14 cellular contexts compared by ENCODE assay signal in the genomic region with DNA sequence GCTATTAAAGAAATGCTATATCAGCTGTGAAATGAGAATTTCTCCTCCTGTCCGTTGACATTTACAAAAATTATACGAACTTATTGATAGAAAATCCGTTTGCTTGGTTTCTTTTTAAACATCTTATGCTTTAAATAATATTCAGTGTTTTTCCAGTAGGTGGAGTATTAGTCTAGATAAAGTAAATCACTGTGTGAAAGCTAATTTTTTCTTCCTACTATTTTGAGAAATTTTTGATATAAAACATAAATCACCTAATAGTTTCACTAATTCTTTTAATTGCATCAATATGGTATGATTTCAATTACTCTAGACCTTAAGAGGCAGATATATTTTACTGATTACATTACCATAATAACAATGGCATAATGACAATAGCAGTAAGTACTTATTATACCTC.
A peak's percentile ranks its signal among the peaks of the same experiment; 100 is the strongest.
DNase-seq lines count a peak whose midpoint lies in the region; ATAC-seq and TF ChIP-seq lines count a peak whose summit lies in the region.
"Had no signal": no experiment of that assay in that cellular context is flagged by ENCODE, and none has a peak within 500 bp of the region (broad histone marks: within the 10 kb centered on the region; RNA-seq: fewer than 3 reads in every experiment).

No MANE protein-coding gene starts in this region.

- TF ChIP-seq CTCF in DND-41 (IDR thresholded peaks at IDR 0.05; ENCODE audit: borderline replicate concordance, extremely low read depth, low read length, poor library complexity, severe bottlenecking) (peak; percentile 15), LNCAP (IDR thresholded peaks at IDR 0.05) (peak; percentile 55), VCaP (conservative IDR thresholded peaks at IDR 0.05) (peak; percentile 68), neural crest cell (conservative IDR thresholded peaks at IDR 0.05) (peak; percentile 51), transverse colon (IDR thresholded peaks at IDR 0.05) (peak in 2 of 5 experiments; percentile 9 to 15)

- no peak for TF ChIP-seq EP300 in transverse colon (IDR thresholded peaks at IDR 0.05; ENCODE audit: low read depth)

- no peak overlapping the region for H3K9ac ChIP-seq in DND-41 (ENCODE audit: low read depth, low read length)

- H3K27me3 Mint-ChIP-seq in neural crest cell (ENCODE audit: low read depth), result no peaks in the 10 kb centered on the region

- no peak overlapping the region for H3K4me3 ChIP-seq in DND-41 (ENCODE audit: low read depth in 1 of 2, low read length in 2 of 2)
- H3K4me3 ChIP-seq in transverse colon, result no peak overlapping the region
- H3K4me3 ChIP-seq: left lung, skin epidermis had no signal

- 46 to 49% methylated on average over 3 of the region's 3 CpGs for WGBS in transverse colon (ENCODE audit: low coverage in 1 of 2), 2 donors

- peaks cover 14% of the 10 kb centered on the region for H3K9me3 Mint-ChIP-seq in neural crest cell
- H3K9me3 Mint-ChIP-seq: natural killer cell treated with Interleukin-12 subunit alpha and Interleukin-12 subunit beta and Interleukin-15 and Interleukin-18, amount 100 ng/mL, for 72 hours had no signal

- in situ Hi-C loops in transverse colon (cut with MboI; ENCODE audit: low pct_ligation_motif_present in 1 of 4, low pct_unique_long_range_greater_than_20kb in 1 of 4, low sequenced_read_pairs in 3 of 4), result loop anchor here in 3 of 4 donors (25.0 kb wide), 2 partner anchors 232 to 707 kb away; no protein-coding TSS in a partner anchor

- no peaks in the 10 kb centered on the region for H3K36me3 ChIP-seq in DND-41 (ENCODE audit: insufficient read depth, low read length)
- no peaks in the 10 kb centered on the region for H3K36me3 ChIP-seq in transverse colon
- H3K36me3 ChIP-seq: left lung had no signal

- H3K4me2 ChIP-seq in DND-41 (ENCODE audit: insufficient read depth, low read length), result no peak overlapping the region

- H2AFZ ChIP-seq in DND-41 (ENCODE audit: low read depth, low read length), result no peak overlapping the region

- no peak for ATAC-seq in DND-41 (ENCODE audit: insufficient read depth, low read depth)
- ATAC-seq: left lung; natural killer cell treated with Interleukin-12 subunit alpha and Interleukin-12 subunit beta and Interleukin-15 and Interleukin-18, amount 100 ng/mL, for 72 hours had no signal

- no peak for DNase-seq in DND-41
- no peak for DNase-seq in neural crest cell (ENCODE audit: low read depth, low spot score)
- no peak for DNase-seq in NCI-H1092 treated with DMSO at 0.1 percent for 48 hours (lab: John Stamatoyannopoulos, UW)
- DNase-seq in transverse colon, result no peak
- DNase-seq in DMS 273 treated with DMSO at 0.1 percent for 48 hours (lab: John Stamatoyannopoulos, UW), result no peak
- DNase-seq: activated CD4-positive, alpha-beta memory T cell treated with anti-CD3 and anti-CD28 coated beads for 36 hours; left lung; NCI-H2081 treated with DMSO at 0.1 percent for 48 hours; substantia nigra; T1000 had no signal

- no peak for TF ChIP-seq POLR2A in transverse colon (IDR thresholded peaks at IDR 0.05)

- no peaks in the 10 kb centered on the region for H3K79me2 ChIP-seq in DND-41 (ENCODE audit: insufficient read depth, low read length)

- H3K9me3 ChIP-seq in DND-41 (ENCODE audit: insufficient read depth, low read length, severe bottlenecking), result peaks cover 5% of the 10 kb centered on the region
- no peaks in the 10 kb centered on the region for H3K9me3 ChIP-seq in transverse colon

- H3K4me3 Mint-ChIP-seq in neural crest cell, result no peak overlapping the region
- H3K4me3 Mint-ChIP-seq: activated CD4-positive, alpha-beta memory T cell treated with anti-CD3 and anti-CD28 coated beads for 36 hours; natural killer cell treated with Interleukin-12 subunit alpha and Interleukin-12 subunit beta and Interleukin-15 and Interleukin-18, amount 100 ng/mL, for 72 hours had no signal

- H3K4me1 ChIP-seq in DND-41 (ENCODE audit: insufficient read depth, low read length) (no peaks in the 10 kb centered on the region), transverse colon (no peaks in the 10 kb centered on the region)
- H3K4me1 ChIP-seq: left lung had no signal

- intact Hi-C loops in transverse colon (cut with DNase I; ENCODE audit: low total_unique reads), result no loop called here

- H3K27ac Mint-ChIP-seq in neural crest cell (ENCODE audit: unreplicated experiment), result no peak overlapping the region
- H3K27ac Mint-ChIP-seq: activated CD4-positive, alpha-beta memory T cell treated with anti-CD3 and anti-CD28 coated beads for 36 hours; natural killer cell treated with Interleukin-12 subunit alpha and Interleukin-12 subunit beta and Interleukin-15 and Interleukin-18, amount 100 ng/mL, for 72 hours had no signal

- no peaks in the 10 kb centered on the region for H4K20me1 ChIP-seq in DND-41 (ENCODE audit: insufficient read depth, low read length)

- H3K27me3 ChIP-seq in DND-41 (ENCODE audit: insufficient read depth, low read length, poor library complexity) (peaks cover 3% of the 10 kb centered on the region), transverse colon (no peaks in the 10 kb centered on the region)
- H3K27me3 ChIP-seq: left lung had no signal

- peaks cover 12% of the 10 kb centered on the region for H3K36me3 Mint-ChIP-seq in neural crest cell (ENCODE audit: low read depth)
- H3K36me3 Mint-ChIP-seq: natural killer cell treated with Interleukin-12 subunit alpha and Interleukin-12 subunit beta and Interleukin-15 and Interleukin-18, amount 100 ng/mL, for 72 hours had no signal

- no peak overlapping the region for H3K27ac ChIP-seq in DND-41 (ENCODE audit: low read length)
- no peak overlapping the region for H3K27ac ChIP-seq in VCaP
- H3K27ac ChIP-seq in transverse colon, result no peak overlapping the region
- H3K27ac ChIP-seq: left lung, skin epidermis had no signal

- no peaks in the 10 kb centered on the region for H3K4me1 Mint-ChIP-seq in neural crest cell
